ENCODE assay signal across 20 cellular contexts in the genomic region with DNA sequence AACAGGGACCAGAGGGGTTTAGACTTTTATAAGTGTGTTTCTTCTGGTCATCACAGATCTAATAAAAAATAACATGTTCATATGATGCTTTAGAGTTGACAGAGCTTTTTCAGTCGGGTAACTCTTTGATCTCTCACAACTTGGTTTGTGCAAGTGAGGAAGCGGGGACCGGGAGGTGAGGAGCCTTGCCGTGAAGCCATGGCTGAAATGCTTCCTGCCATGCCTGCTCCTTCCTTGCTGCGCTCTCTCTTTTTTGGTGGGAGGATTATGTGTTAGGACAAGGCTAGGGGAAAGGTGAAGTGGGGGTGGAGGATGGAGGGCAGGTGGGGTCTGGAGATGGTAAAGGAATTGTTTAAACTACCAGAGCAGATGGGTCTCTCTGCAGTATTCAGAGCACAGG. TPM values are rescaled to one million over a fixed set of nuclear protein-coding genes. Genes with fewer than 3 reads are reported as not detected.
A peak's percentile ranks its signal among the peaks of the same experiment; 100 is the strongest.
DNase-seq lines count a peak whose midpoint lies in the region; ATAC-seq and TF ChIP-seq lines count a peak whose summit lies in the region.
"Had no signal": no experiment of that assay in that cellular context is flagged by ENCODE, and none has a peak within 500 bp of the region (broad histone marks: within the 10 kb centered on the region; RNA-seq: fewer than 3 reads in every experiment).

No MANE protein-coding gene starts in this region.

- ATAC-seq in HCT116 = no peak
- no peak for ATAC-seq in CD8-positive, alpha-beta T cell
- ATAC-seq in GM18873 (IDR thresholded peaks at IDR 0.05; ENCODE audit: low FRiP score, unreplicated experiment) = no peak
- ATAC-seq: activated naive CD8-positive, alpha-beta T cell treated with anti-CD3 and anti-CD28 coated beads, Interleukin-2, amount 50 U/mL, for 24 hours; mucosa of descending colon; T-helper 17 cell had no signal

- peak overlapping the region in 6 of 8 donors; percentile 6 to 60 (median 14) for H3K4me3 Mint-ChIP-seq in CD4-positive, alpha-beta memory T cell
- peak overlapping the region; percentile 70 for H3K4me3 Mint-ChIP-seq in nephron progenitor cell
- H3K4me3 Mint-ChIP-seq in CD8-positive, alpha-beta T cell = no peak overlapping the region
- H3K4me3 Mint-ChIP-seq: activated B cell treated with CpG ODN at 0.5 μM for 24 hours; activated naive CD8-positive, alpha-beta T cell treated with anti-CD3 and anti-CD28 coated beads, Interleukin-2, amount 50 U/mL, for 24 hours; activated T-helper 1 cell treated with anti-CD3 and anti-CD28 coated beads, Interleukin-12 subunit alpha, Interleukin-12 subunit beta, Interleukin-2, Interleukin-4 antibody, amounts not matched to agents 30 ng/mL and 10 ng/mL and 1 ng/mL, durations not matched to agents 14 hours and 24 hours and 36 hours; T-helper 17 cell had no signal

- H3K9me3 ChIP-seq in CD4-positive, alpha-beta memory T cell (ENCODE audit: control insufficient read depth in 1 of 2, low read length in 2 of 2) = no peaks in the 10 kb centered on the region
- no peaks in the 10 kb centered on the region for H3K9me3 ChIP-seq in HCT116 (ENCODE audit: control insufficient read depth in 1 of 2, insufficient read depth in 1 of 2, low read depth in 1 of 2, low read length in 2 of 2)
- H3K9me3 ChIP-seq in CD8-positive, alpha-beta T cell (ENCODE audit: low read length) = no peaks in the 10 kb centered on the region
- H3K9me3 ChIP-seq: mucosa of descending colon had no signal

- no peak overlapping the region for H3K9ac ChIP-seq in HCT116 (ENCODE audit: low read length)
- H3K9ac ChIP-seq: GM23248 had no signal

- CTCF ChIA-PET in CD4-positive, alpha-beta memory T cell (lab: Charles Lee; ENCODE audit: partially characterized antibody) = no interaction called here
- CTCF ChIA-PET in HCT116 (lab: Charles Lee) = no interaction called here
- CTCF ChIA-PET in CD8-positive, alpha-beta T cell (lab: Charles Lee) = no interaction called here

- no peak overlapping the region for H3K4me3 ChIP-seq in CD4-positive, alpha-beta memory T cell (ENCODE audit: low read length in 2 of 2)
- H3K4me3 ChIP-seq in HCT116 (replicated peaks in 1 of 2; ENCODE audit: low read depth in 1 of 2, low read length in 2 of 2) = no peak overlapping the region
- H3K4me3 ChIP-seq in choroid plexus epithelial cell (ENCODE audit: low read depth, low read length) = peak overlapping the region; percentile 22
- no peak overlapping the region for H3K4me3 ChIP-seq in CD8-positive, alpha-beta T cell (ENCODE audit: low read depth, low read length)
- H3K4me3 ChIP-seq: cardiac muscle cell, GM23248, mucosa of descending colon had no signal

- peaks cover 97% of the 10 kb centered on the region for H3K79me2 ChIP-seq in HCT116 (ENCODE audit: insufficient read depth, low read length)

- H2AFZ ChIP-seq in HCT116 (ENCODE audit: low read depth, low read length, poor library complexity, severe bottlenecking) = no peak overlapping the region
- H2AFZ ChIP-seq: GM23248 had no signal

- TF ChIP-seq RAD21 in HCT116 (IDR thresholded peaks at IDR 0.05; ENCODE audit: low read depth) = no peak

- H3K27ac Mint-ChIP-seq in CD4-positive, alpha-beta memory T cell = no peak overlapping the region
- peak overlapping the region; percentile 91 for H3K27ac Mint-ChIP-seq in nephron progenitor cell
- no peak overlapping the region for H3K27ac Mint-ChIP-seq in CD8-positive, alpha-beta T cell
- H3K27ac Mint-ChIP-seq: activated B cell treated with CpG ODN at 0.5 μM for 24 hours; activated naive CD8-positive, alpha-beta T cell treated with anti-CD3 and anti-CD28 coated beads, Interleukin-2, amount 50 U/mL, for 24 hours; activated T-helper 1 cell treated with anti-CD3 and anti-CD28 coated beads, Interleukin-12 subunit alpha, Interleukin-12 subunit beta, Interleukin-2, Interleukin-4 antibody, amounts not matched to agents 30 ng/mL and 10 ng/mL and 1 ng/mL, durations not matched to agents 14 hours and 24 hours and 36 hours; T-helper 17 cell had no signal

- DNase-seq in CD4-positive, alpha-beta memory T cell = no peak
- DNase-seq in HCT116 (ENCODE audit: low read depth, low spot score) (no peak), choroid plexus epithelial cell (ENCODE audit: low read depth) (no peak), nephron progenitor cell (peak; percentile 30), NCI-H226 (no peak), GM13976 (ENCODE audit: low spot score) (no peak)
- DNase-seq in CD8-positive, alpha-beta T cell = no peak
- DNase-seq: activated B cell treated with CpG ODN at 0.5 μM for 24 hours; activated naive CD8-positive, alpha-beta T cell treated with anti-CD3 and anti-CD28 coated beads, Interleukin-2, amount 50 U/mL, for 24 hours; effector CD8-positive, alpha-beta T cell; GM23248; mucosa of descending colon; NCI-H1417 treated with DMSO at 0.1 percent for 48 hours; NCI-H2227 treated with DMSO at 0.1 percent for 48 hours; occipital lobe; SIG-M5; T-helper 17 cell had no signal

- RAD21 ChIA-PET in HCT116 (lab: Charles Lee; ENCODE audit: low non-redundant PET in 1 of 2, low total read pairs in 2 of 2, uncharacterized antibody in 2 of 2, unreplicated experiment in 2 of 2) = no interaction called here

- H3K4me1 Mint-ChIP-seq in CD4-positive, alpha-beta memory T cell = peaks cover 0 to 13% (median 8%) of the 10 kb centered on the region in 4 donors
- peaks cover 100% of the 10 kb centered on the region for H3K4me1 Mint-ChIP-seq in nephron progenitor cell
- H3K4me1 Mint-ChIP-seq in CD8-positive, alpha-beta T cell (ENCODE audit: low read depth) = peaks cover 12% of the 10 kb centered on the region
- H3K4me1 Mint-ChIP-seq: activated B cell treated with CpG ODN at 0.5 μM for 24 hours had no signal

- TF ChIP-seq CTCF in HCT116 (IDR thresholded peaks at IDR 0.05 in 2 of 3, conservative IDR thresholded peaks at IDR 0.05 in 1 of 3; ENCODE audit: borderline replicate concordance in 1 of 3, insufficient read depth in 1 of 3, low read depth in 2 of 3, low read length in 2 of 3) = no peak
- TF ChIP-seq CTCF in choroid plexus epithelial cell (conservative IDR thresholded peaks at IDR 0.05; ENCODE audit: low read depth, low read length) = no peak
- no peak for TF ChIP-seq CTCF in nephron progenitor cell (IDR thresholded peaks at IDR 0.05)
- TF ChIP-seq CTCF in CD8-positive, alpha-beta T cell (IDR thresholded peaks at IDR 0.05) = no peak
- TF ChIP-seq CTCF in GM13976 (IDR thresholded peaks at IDR 0.05; ENCODE audit: borderline replicate concordance, control extremely low read depth, extremely low read depth, insufficient read depth, missing control alignments) = no peak

- intact Hi-C loops in CD4-positive, alpha-beta memory T cell (cut with micrococcal nuclease) = no loop called here
- intact Hi-C loops in HCT116 (cut with micrococcal nuclease) = no loop called here
- intact Hi-C loops in CD8-positive, alpha-beta T cell (cut with DNase I, micrococcal nuclease) = no loop called here

- H3K27me3 Mint-ChIP-seq in CD4-positive, alpha-beta memory T cell = peaks cover 38 to 60% of the 10 kb centered on the region in 2 donors
- no peaks in the 10 kb centered on the region for H3K27me3 Mint-ChIP-seq in nephron progenitor cell (ENCODE audit: low read depth, poor library complexity)
- peaks cover 70% of the 10 kb centered on the region for H3K27me3 Mint-ChIP-seq in CD8-positive, alpha-beta T cell (ENCODE audit: low read depth)

- H4K20me1 ChIP-seq in HCT116 (ENCODE audit: insufficient read depth) = no peaks in the 10 kb centered on the region

- no peaks in the 10 kb centered on the region for H3K36me3 Mint-ChIP-seq in CD4-positive, alpha-beta memory T cell
- H3K36me3 Mint-ChIP-seq in nephron progenitor cell (ENCODE audit: low read depth) = no peaks in the 10 kb centered on the region
- H3K36me3 Mint-ChIP-seq in CD8-positive, alpha-beta T cell = no peaks in the 10 kb centered on the region

- peaks cover 16% of the 10 kb centered on the region for H3K27me3 ChIP-seq in CD4-positive, alpha-beta memory T cell (ENCODE audit: insufficient read depth, low read length)
- no peaks in the 10 kb centered on the region for H3K27me3 ChIP-seq in HCT116 (ENCODE audit: insufficient read depth, low read length)
- H3K27me3 ChIP-seq in CD8-positive, alpha-beta T cell (ENCODE audit: insufficient read depth, low read length) = peaks cover 14% of the 10 kb centered on the region
- H3K27me3 ChIP-seq: cardiac muscle cell had no signal

- H3K27ac ChIP-seq in CD4-positive, alpha-beta memory T cell (ENCODE audit: low read depth, low read length) = no peak overlapping the region
- peak overlapping the region; percentile 16 for H3K27ac ChIP-seq in HCT116 (ENCODE audit: low read depth, low read length)
- no peak overlapping the region for H3K27ac ChIP-seq in CD8-positive, alpha-beta T cell (ENCODE audit: low read depth, low read length)
- H3K27ac ChIP-seq: cardiac muscle cell, GM23248 had no signal

- no peaks in the 10 kb centered on the region for H3K9me2 ChIP-seq in HCT116 (ENCODE audit: insufficient read depth)

- POLR2A ChIA-PET in CD4-positive, alpha-beta memory T cell (lab: Charles Lee; ENCODE audit: partially characterized antibody) = no interaction called here
- POLR2A ChIA-PET in HCT116 (lab: Charles Lee) = no interaction called here
- POLR2A ChIA-PET in CD8-positive, alpha-beta T cell (lab: Charles Lee) = no interaction called here

- H3K4me1 ChIP-seq in CD4-positive, alpha-beta memory T cell (ENCODE audit: insufficient read depth, low read length) = peaks cover 9% of the 10 kb centered on the region
- peaks cover 60 to 63% of the 10 kb centered on the region in 2 experiments for H3K4me1 ChIP-seq in HCT116 (ENCODE audit: control insufficient read depth in 1 of 2, insufficient read depth in 2 of 2, low read length in 2 of 2)
- peaks cover 5% of the 10 kb centered on the region for H3K4me1 ChIP-seq in CD8-positive, alpha-beta T cell (ENCODE audit: insufficient read depth, low read length)

- peak overlapping the region; percentile 24 for H3K4me2 ChIP-seq in HCT116 (ENCODE audit: low read length)

- no peaks in the 10 kb centered on the region for H3K36me3 ChIP-seq in CD4-positive, alpha-beta memory T cell (ENCODE audit: insufficient read depth, low read length)
- H3K36me3 ChIP-seq in HCT116 (ENCODE audit: control insufficient read depth in 1 of 2, insufficient read depth in 2 of 2, low read length in 2 of 2) = no peaks in the 10 kb centered on the region
- H3K36me3 ChIP-seq in CD8-positive, alpha-beta T cell (ENCODE audit: insufficient read depth, low read length) = no peaks in the 10 kb centered on the region
- H3K36me3 ChIP-seq: cardiac muscle cell had no signal

- in situ Hi-C loops in GM13976 (cut with MboI; ENCODE audit: low sequenced_read_pairs, unreplicated experiment) = no loop called here

- no TSS peak for BruUV-seq in HCT116 (replicated peaks; lab: Mats Ljungman, UMichigan)

- peaks cover 0 to 2% (median 0%) of the 10 kb centered on the region in 8 donors for H3K9me3 Mint-ChIP-seq in CD4-positive, alpha-beta memory T cell
- H3K9me3 Mint-ChIP-seq in nephron progenitor cell = no peaks in the 10 kb centered on the region
- H3K9me3 Mint-ChIP-seq in CD8-positive, alpha-beta T cell = no peaks in the 10 kb centered on the region
- H3K9me3 Mint-ChIP-seq: activated B cell treated with CpG ODN at 0.5 μM for 24 hours; activated naive CD8-positive, alpha-beta T cell treated with anti-CD3 and anti-CD28 coated beads, Interleukin-2, amount 50 U/mL, for 24 hours; activated T-helper 1 cell treated with anti-CD3 and anti-CD28 coated beads, Interleukin-12 subunit alpha, Interleukin-12 subunit beta, Interleukin-2, Interleukin-4 antibody, amounts not matched to agents 30 ng/mL and 10 ng/mL and 1 ng/mL, durations not matched to agents 14 hours and 24 hours and 36 hours had no signal

- TF ChIP-seq POLR2A in HCT116 (IDR thresholded peaks at IDR 0.05; ENCODE audit: borderline replicate concordance, extremely low read depth, insufficient read depth, insufficient read length) = no peak

RNA-seq across cellular contexts. Expression of a gene that starts 23.8 kb away (rescaled TPM):
- total RNA-seq in CD4-positive, alpha-beta memory T cell = 1 to 10 TPM in 1 of 2 experiments, under 1 TPM in 1; 0.52 to 1.1 TPM
- under 1 TPM in 1 of 2 donors, not detected in 1; 0.15 TPM for polyA plus RNA-seq in CD4-positive, alpha-beta memory T cell
- 103 TPM for total RNA-seq in HCT116 (2021; ENCODE audit: unreplicated experiment)
- polyA plus RNA-seq in HCT116 (2012) = 17.9 and 25.2 TPM in 2 replicates
- total RNA-seq in CD8-positive, alpha-beta T cell = not detected

Comparison
In these comparisons a context has a peak if more than half of its experiments do, and no peak if none do; other contexts are left out.
1. RNA of a gene that starts 23.8 kb away (total RNA-seq): 103 TPM in HCT116 (single experiment); 0.52 to 1.1 TPM in CD4-positive, alpha-beta memory T cell and not detected in CD8-positive, alpha-beta T cell; every median in the first group is over 10 times any median in the second.